32 cellular contexts compared by ENCODE assay signal in the genomic region with DNA sequence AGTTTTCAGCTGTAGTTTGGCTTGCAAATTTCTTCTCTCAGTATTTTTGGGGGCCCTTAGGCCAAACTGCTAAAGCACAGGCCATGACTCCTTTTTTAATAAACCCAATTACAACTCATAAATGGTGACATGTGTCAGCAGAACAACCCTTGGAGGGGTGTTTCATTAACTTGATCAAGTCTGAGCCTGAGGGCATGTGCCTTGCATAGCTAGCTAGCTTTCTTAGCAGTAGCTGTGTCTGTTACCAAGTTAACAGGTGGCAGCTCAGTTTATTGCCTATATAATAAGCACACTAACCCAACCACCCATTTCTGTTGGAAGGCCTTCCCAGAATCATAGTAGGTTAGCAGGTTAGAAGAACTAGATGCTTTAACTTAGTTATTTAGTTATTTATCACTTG.
"Had no signal": no experiment of that assay in that cellular context is flagged by ENCODE, and none has a peak within 500 bp of the region (broad histone marks: within the 10 kb centered on the region; RNA-seq: fewer than 3 reads in every experiment).

No MANE protein-coding gene starts in this region.

- DNase-seq: activated CD4-positive, alpha-beta T cell treated with anti-CD3 and anti-CD28 coated beads for 36 hours; activated CD4-positive, alpha-beta T cell treated with anti-CD3 and anti-CD28 coated beads, Interleukin-2, amount 10 ng/mL, durations not matched to agents 7 days and 5 days; activated CD4-positive, alpha-beta T cell treated with anti-CD3 and anti-CD28 coated beads, Interleukin-2, amount 50 U/mL, for 48 hours; activated CD8-positive, alpha-beta T cell treated with anti-CD3 and anti-CD28 coated beads, Interleukin-2, amount 10 ng/mL, durations not matched to agents 7 days and 5 days; activated effector memory CD4-positive, alpha-beta T cell treated with Interleukin-2 at 50 U/mL for 16 hours; activated naive CD4-positive, alpha-beta T cell treated with anti-CD3 and anti-CD28 coated beads, Interleukin-2, amount 50 U/mL, for 16 hours; activated naive CD8-positive, alpha-beta T cell treated with anti-CD3 and anti-CD28 coated beads for 36 hours; activated T-cell treated with anti-CD3 and anti-CD28 coated beads, Interleukin-2, amount 50 U/mL, for 24 hours; amniotic stem cell; aorta; brain microvascular endothelial cell; central memory CD4-positive, alpha-beta T cell; MM.1S; NCI-H1105 treated with DMSO at 0.1 percent for 48 hours; NCI-H146; NCI-H187; NCI-H2029 treated with DMSO at 0.1 percent for 48 hours; NCI-H2107; NCI-H2171; NCI-H2227 treated with DMSO at 0.1 percent for 48 hours; NCI-H446; NCI-H510A treated with DMSO at 0.1 percent for 48 hours; NCI-H748 treated with DMSO at 0.1 percent for 48 hours; NK-92 treated with Interleukin-12 subunit alpha and Interleukin-12 subunit beta, amount 100 ng/mL, for 24 hours; PC-3; Peyer's patch; RPMI8226; SHP77 treated with DMSO at 0.1 percent for 48 hours had no signal

- H3K36me3 Mint-ChIP-seq: activated naive CD8-positive, alpha-beta T cell treated with anti-CD3 and anti-CD28 coated beads for 36 hours had no signal

- H3K27me3 ChIP-seq: brain microvascular endothelial cell, Peyer's patch had no signal

- H3K4me2 ChIP-seq: KMS-11 had no signal

- H3K4me1 ChIP-seq: Peyer's patch had no signal

- H3K4me1 Mint-ChIP-seq: activated CD4-positive, alpha-beta T cell treated with anti-CD3 and anti-CD28 coated beads for 36 hours; activated CD4-positive, alpha-beta T cell treated with anti-CD3 and anti-CD28 coated beads, Interleukin-2, amount 10 ng/mL, durations not matched to agents 7 days and 5 days; activated naive CD8-positive, alpha-beta T cell treated with anti-CD3 and anti-CD28 coated beads for 36 hours had no signal

- H3K4me3 ChIP-seq: Peyer's patch had no signal

- H3K4me3 Mint-ChIP-seq: activated CD4-positive, alpha-beta T cell treated with anti-CD3 and anti-CD28 coated beads for 36 hours; activated CD4-positive, alpha-beta T cell treated with anti-CD3 and anti-CD28 coated beads, Interleukin-2, amount 10 ng/mL, durations not matched to agents 7 days and 5 days; activated CD8-positive, alpha-beta T cell treated with anti-CD3 and anti-CD28 coated beads, Interleukin-2, amount 10 ng/mL, durations not matched to agents 7 days and 5 days; activated naive CD8-positive, alpha-beta T cell treated with anti-CD3 and anti-CD28 coated beads for 36 hours; activated T-cell treated with anti-CD3 and anti-CD28 coated beads, Interleukin-2, amount 50 U/mL, for 24 hours; T-helper 1 cell treated with Interleukin-12 subunit alpha and Interleukin-12 subunit beta and Interleukin-4 antibody, amounts not matched to agents 30 μg/mL and 1 μg/mL, for 36 hours; T-helper 2 cell treated with Interferon-gamma antibody and Interleukin-4, amounts not matched to agents 5 μg/mL and 100 μg/mL, for 36 hours had no signal

- H3K9me3 ChIP-seq: Peyer's patch had no signal

- H3K27ac ChIP-seq: brain microvascular endothelial cell, KMS-11, Peyer's patch had no signal

- H3K9ac ChIP-seq: KMS-11 had no signal

- H3K36me3 ChIP-seq: brain microvascular endothelial cell, Peyer's patch had no signal

- ATAC-seq: activated CD4-positive, alpha-beta T cell treated with anti-CD3 and anti-CD28 coated beads for 36 hours; activated CD4-positive, CD25-positive, alpha-beta regulatory T cell treated with anti-CD3 and anti-CD28 coated beads, Interleukin-2, amount 50 U/mL, for 24 hours; activated CD8-positive, alpha-beta T cell treated with anti-CD3 and anti-CD28 coated beads, Interleukin-2, amount 10 ng/mL, durations not matched to agents 7 days and 5 days; PC-3 had no signal

- H3K27ac Mint-ChIP-seq: activated CD4-positive, alpha-beta T cell treated with anti-CD3 and anti-CD28 coated beads for 36 hours; activated CD4-positive, alpha-beta T cell treated with anti-CD3 and anti-CD28 coated beads, Interleukin-2, amount 10 ng/mL, durations not matched to agents 7 days and 5 days; activated CD8-positive, alpha-beta T cell treated with anti-CD3 and anti-CD28 coated beads, Interleukin-2, amount 10 ng/mL, durations not matched to agents 7 days and 5 days; activated naive CD8-positive, alpha-beta T cell treated with anti-CD3 and anti-CD28 coated beads for 36 hours; activated T-cell treated with anti-CD3 and anti-CD28 coated beads, Interleukin-2, amount 50 U/mL, for 24 hours; T-helper 1 cell treated with Interleukin-12 subunit alpha and Interleukin-12 subunit beta and Interleukin-4 antibody, amounts not matched to agents 30 μg/mL and 1 μg/mL, for 36 hours; T-helper 2 cell treated with Interferon-gamma antibody and Interleukin-4, amounts not matched to agents 5 μg/mL and 100 μg/mL, for 36 hours had no signal

- H3K27me3 Mint-ChIP-seq: activated CD4-positive, alpha-beta T cell treated with anti-CD3 and anti-CD28 coated beads for 36 hours; activated CD4-positive, alpha-beta T cell treated with anti-CD3 and anti-CD28 coated beads, Interleukin-2, amount 10 ng/mL, durations not matched to agents 7 days and 5 days; activated naive CD8-positive, alpha-beta T cell treated with anti-CD3 and anti-CD28 coated beads for 36 hours; activated T-cell treated with anti-CD3 and anti-CD28 coated beads, Interleukin-2, amount 50 U/mL, for 24 hours had no signal
